ENCODE assay signal across 8 cellular contexts in genomic region chrX:48003758-48004457, GRCh38. TPM values are rescaled to one million over a fixed set of nuclear protein-coding genes. Genes with fewer than 3 reads are reported as not detected.
A peak's percentile ranks its signal among the peaks of the same experiment; 100 is the strongest.
DNase-seq lines count a peak whose midpoint lies in the region; ATAC-seq and TF ChIP-seq lines count a peak whose summit lies in the region.

TSS of gene ZNF182 (minus strand) at chrX:48003989. CDS start at chrX:48002609, 1,380 bp downstream.

- H3K14ac ChIP-seq in mesenchymal stem cell (ENCODE audit: low read length in 2 of 2) = peak within 1 kb of the TSS in 1 of 2 experiments; percentile 57

- H3K9ac ChIP-seq in mesenchymal stem cell (ENCODE audit: low read length) = peak within 1 kb of the TSS; percentile 93

- H3K4me3 Mint-ChIP-seq in effector memory CD8-positive, alpha-beta T cell = peak within 1 kb of the TSS; percentile 91 to 98

- peak within 1 kb of the TSS in 1 of 2 experiments; percentile 15 for H2BK12ac ChIP-seq in mesenchymal stem cell (ENCODE audit: low read length in 2 of 2)

- DNase-seq in COLO668 (lab: John Stamatoyannopoulos, UW; ENCODE audit: unreplicated experiment) (peak; percentile 96), GM20000 (ENCODE audit: low spot score) (peak; percentile 92), HT1080 (ENCODE audit: low read depth) (peak; percentile 82), NOMO-1 (lab: John Stamatoyannopoulos, UW; ENCODE audit: unreplicated experiment in 2 of 2) (peak; percentile 81 to 85), mesenchymal stem cell (peak; percentile 88)
- peak; percentile 66 to 75 (median 70) for DNase-seq in activated CD8-positive, alpha-beta memory T cell treated with anti-CD3 and anti-CD28 coated beads for 48 hours (ENCODE audit: low read depth in 2 of 3, low spot score in 2 of 3)
- DNase-seq in effector memory CD8-positive, alpha-beta T cell = peak; percentile 88 to 92 (median 92)
- DNase-seq in stimulated activated CD8-positive, alpha-beta memory T cell treated with anti-CD3 and anti-CD28 coated beads, Interleukin-12 subunit alpha, Interleukin-12 subunit beta, amount 100 ng/mL, for 1 hour (ENCODE audit: low read depth) = peak; percentile 87

- no peaks in the 10 kb centered on the region for H3K79me1 ChIP-seq in mesenchymal stem cell (replicated peaks; ENCODE audit: low read length, poor library complexity, severe bottlenecking)

- H3K4me1 Mint-ChIP-seq in effector memory CD8-positive, alpha-beta T cell (ENCODE audit: low read depth in 2 of 2) = peaks cover 7 to 18% of the 10 kb centered on the region in 2 donors

- peaks cover 10% of the 10 kb centered on the region for H3K9me3 ChIP-seq in mesenchymal stem cell (ENCODE audit: control insufficient read depth, low read length)

- no peaks in the 10 kb centered on the region for H3K36me3 ChIP-seq in mesenchymal stem cell (ENCODE audit: control insufficient read depth in 1 of 2, insufficient read depth in 2 of 2, low read depth in 1 of 2, low read length in 2 of 2)

- no peaks in the 10 kb centered on the region for H3K9me3 Mint-ChIP-seq in effector memory CD8-positive, alpha-beta T cell

- no peak within 1 kb of the TSS for H2AK5ac ChIP-seq in mesenchymal stem cell (ENCODE audit: low read length, severe bottlenecking)

- no peak within 1 kb of the TSS for H2BK15ac ChIP-seq in mesenchymal stem cell (ENCODE audit: low read depth, poor library complexity, severe bottlenecking)

- under 1% methylated on average over 19 of the region's 34 CpGs for WGBS in mesenchymal stem cell

- TF ChIP-seq CTCF in GM20000 (IDR thresholded peaks at IDR 0.05; ENCODE audit: extremely low read depth, missing control alignments) = no peak

- peak within 1 kb of the TSS; percentile 79 for H3K18ac ChIP-seq in mesenchymal stem cell (ENCODE audit: low read depth in 1 of 2, low read length in 2 of 2)

- no peaks in the 10 kb centered on the region for H3K27me3 ChIP-seq in mesenchymal stem cell (ENCODE audit: control insufficient read depth in 1 of 2, insufficient read depth in 1 of 2, low read length in 2 of 2)

- no peak within 1 kb of the TSS for H3K23ac ChIP-seq in mesenchymal stem cell (ENCODE audit: low read length in 2 of 2)

- peak within 1 kb of the TSS; percentile 79 for H3K4me2 ChIP-seq in mesenchymal stem cell (ENCODE audit: low read length, poor library complexity, severe bottlenecking)

- H2BK120ac ChIP-seq in mesenchymal stem cell (ENCODE audit: low read depth, low read length) = peak within 1 kb of the TSS; percentile 79

- H3K27me3 Mint-ChIP-seq in effector memory CD8-positive, alpha-beta T cell = no peaks in the 10 kb centered on the region

- peak within 1 kb of the TSS; percentile 82 for H4K8ac ChIP-seq in mesenchymal stem cell (ENCODE audit: low read length)

- peak within 1 kb of the TSS in 1 of 2 experiments; percentile 81 for H3K4ac ChIP-seq in mesenchymal stem cell (ENCODE audit: low read depth in 1 of 2, low read length in 2 of 2)

- H3K4me3 ChIP-seq in mesenchymal stem cell (ENCODE audit: insufficient read depth in 1 of 2, low read depth in 1 of 2, low read length in 2 of 2) = peak within 1 kb of the TSS; percentile 73 to 90

- no peaks in the 10 kb centered on the region for H3K4me1 ChIP-seq in mesenchymal stem cell (ENCODE audit: control insufficient read depth, insufficient read depth, low read depth, low read length)

- H2BK5ac ChIP-seq in mesenchymal stem cell (ENCODE audit: low read depth, low read length, poor library complexity, severe bottlenecking) = no peak within 1 kb of the TSS

- H3K36me3 Mint-ChIP-seq in effector memory CD8-positive, alpha-beta T cell (ENCODE audit: insufficient read depth) = peaks cover 4% of the 10 kb centered on the region

- peak within 1 kb of the TSS; percentile 96 to 98 for H3K27ac Mint-ChIP-seq in effector memory CD8-positive, alpha-beta T cell

- H4K91ac ChIP-seq in mesenchymal stem cell (ENCODE audit: low read length) = peak within 1 kb of the TSS; percentile 75

- no peak within 1 kb of the TSS for H3K27ac ChIP-seq in mesenchymal stem cell (ENCODE audit: low read length, poor library complexity, severe bottlenecking)

- H2AFZ ChIP-seq in mesenchymal stem cell (ENCODE audit: low read depth, low read length) = no peak within 1 kb of the TSS

- peak; percentile 91 for ATAC-seq in effector memory CD8-positive, alpha-beta T cell (replicated peaks)

RNA-seq across cellular contexts. Expression of gene ZNF182, which starts in this region (rescaled TPM):
- total RNA-seq in HT1080 (2014; rRNA removed; shearing (Covaris generic)) = 1.9 and 3.1 TPM in 2 replicates
- 1.3 and 2.7 TPM in 2 replicates for polyA plus RNA-seq in HT1080 (2015; cell fraction: cytosol; rRNA removed)
- polyA plus RNA-seq in HT1080 (2015; cell fraction: nucleus; rRNA removed) = 5.0 and 6.0 TPM in 2 replicates
- 2.2 TPM for polyA plus RNA-seq in mesenchymal stem cell (2013, experiment 1 of 2)
- polyA plus RNA-seq in mesenchymal stem cell (2013, experiment 2 of 2) = 2.2 TPM
